ENCODE assay signal across 1 cellular context in genomic region chr11:94760296-94760695, GRCh38.
TF ChIP-seq lines count a peak whose summit lies in the region.

No MANE protein-coding gene starts in this region.

TF ChIP-seq in K562, 482 proteins besides CTCF, POLR2A, EP300 and RAD21 (continued from another document):
- TF ChIP-seq RCOR1 (IDR thresholded peaks at IDR 0.05; ENCODE audit: borderline replicate concordance in 1 of 2, low read depth in 2 of 2, low read length in 2 of 2): peak in 1 of 2 experiments; percentile 23; a peak in 1 of 4 replicates
- peak; percentile 11; the same call in 1 of the 2 replicates for TF ChIP-seq TEAD4 (IDR thresholded peaks at IDR 0.05; ENCODE audit: low read length)
- no peak for TF ChIP-seq TEAD4 (CRISPR knock-in tag; IDR thresholded peaks at IDR 0.05; ENCODE audit: borderline replicate concordance)
- TF ChIP-seq U2AF1 (optimal IDR thresholded peaks at IDR 0.05; ENCODE audit: low read depth, low read length): no peak
- TF ChIP-seq ZC3H4 (CRISPR knock-in tag; IDR thresholded peaks at IDR 0.05; ENCODE audit: borderline replicate concordance): no peak
- peak; percentile 70 for TF ChIP-seq CTBP1 (IDR thresholded peaks at IDR 0.05; ENCODE audit: borderline replicate concordance)
- TF ChIP-seq SRF (CRISPR knock-in tag; IDR thresholded peaks at IDR 0.05): peak in 1 of 2 experiments; percentile 70; a peak in 1 of 4 replicates
